Comparison of ENCODE assay signal across 10 cellular contexts in genomic region chr3:124760601-124761000, GRCh38. TPM values are rescaled to one million over a fixed set of nuclear protein-coding genes. Genes with fewer than 3 reads are reported as not detected.
DNase-seq lines count a peak whose midpoint lies in the region; ATAC-seq and TF ChIP-seq lines count a peak whose summit lies in the region.
"Had no signal": no experiment of that assay in that cellular context is flagged by ENCODE, and none has a peak within 500 bp of the region (broad histone marks: within the 10 kb centered on the region; RNA-seq: fewer than 3 reads in every experiment).

No MANE protein-coding gene starts in this region.

- CTCF ChIA-PET in Panc1 (lab: Charles Lee): interaction anchor here (0.6 to 2.7 kb wide), 15 partner anchors 9 to 1437 kb away, joined by 3 to 20 read pairs (median 4); no protein-coding TSS in a partner anchor
- CTCF ChIA-PET in CD4-positive, alpha-beta memory T cell (lab: Charles Lee; ENCODE audit: partially characterized antibody): interaction anchor here (0.7 to 8.9 kb wide), 37 partner anchors 9 to 825 kb away, joined by 3 to 291 read pairs (median 4); no protein-coding TSS in a partner anchor

- H3K9me3 ChIP-seq in Panc1 (ENCODE audit: control insufficient read depth, insufficient read depth, low read depth, low read length) (no peaks in the 10 kb centered on the region), fibroblast of lung (ENCODE audit: control insufficient read depth, insufficient read depth, low read depth, low read length) (no peaks in the 10 kb centered on the region), prostate gland (no peaks in the 10 kb centered on the region)
- no peaks in the 10 kb centered on the region for H3K9me3 ChIP-seq in CD4-positive, alpha-beta memory T cell (ENCODE audit: control insufficient read depth in 1 of 2, low read length in 2 of 2)
- H3K9me3 ChIP-seq: esophagus squamous epithelium had no signal

- peaks cover 3 to 9% (median 4%) of the 10 kb centered on the region in 4 donors for H3K4me1 Mint-ChIP-seq in CD4-positive, alpha-beta memory T cell

- no peaks in the 10 kb centered on the region for H3K79me2 ChIP-seq in fibroblast of lung (ENCODE audit: control insufficient read depth, insufficient read depth, low read length)

- TF ChIP-seq POLR2A in prostate gland (IDR thresholded peaks at IDR 0.05): no peak

- ATAC-seq in Panc1 (0 out of 2 replicates have a peak, but pooled peaks have one; percentile 46), HG02678 (IDR thresholded peaks at IDR 0.05; ENCODE audit: unreplicated experiment) (no peak)

- no peak overlapping the region for H3K27ac ChIP-seq in Panc1 (ENCODE audit: low read length)
- no peak overlapping the region for H3K27ac ChIP-seq in fibroblast of lung (ENCODE audit: insufficient read depth, low read length)
- no peak overlapping the region for H3K27ac ChIP-seq in prostate gland
- no peak overlapping the region for H3K27ac ChIP-seq in CD4-positive, alpha-beta memory T cell (ENCODE audit: low read depth, low read length)

- no peaks in the 10 kb centered on the region for H3K36me3 Mint-ChIP-seq in CD4-positive, alpha-beta memory T cell
- H3K36me3 Mint-ChIP-seq: activated naive CD4-positive, alpha-beta T cell treated with anti-CD3 and anti-CD28 coated beads, Interleukin-2, amount 10 ng/mL, durations not matched to agents 7 days and 5 days had no signal

- H3K4me2 ChIP-seq in fibroblast of lung (ENCODE audit: extremely low read depth, insufficient read depth, low read length): no peak overlapping the region

- 34% methylated on average over 2 of the region's 2 CpGs for WGBS in prostate gland

- POLR2A ChIA-PET in Panc1 (lab: Charles Lee): no interaction called here
- POLR2A ChIA-PET in CD4-positive, alpha-beta memory T cell (lab: Charles Lee; ENCODE audit: partially characterized antibody): interaction anchor here (0.6 to 2.5 kb wide), 2 partner anchors 110 to 141 kb away, joined by 3 to 20 read pairs; no protein-coding TSS in a partner anchor

- H3K27me3 ChIP-seq in Panc1 (ENCODE audit: control insufficient read depth, insufficient read depth, low read length): no peaks in the 10 kb centered on the region
- no peaks in the 10 kb centered on the region for H3K27me3 ChIP-seq in fibroblast of lung (ENCODE audit: control insufficient read depth, insufficient read depth, low read length)
- H3K27me3 ChIP-seq in prostate gland (replicated peaks; ENCODE audit: insufficient read depth): no peaks in the 10 kb centered on the region
- H3K27me3 ChIP-seq in CD4-positive, alpha-beta memory T cell (ENCODE audit: insufficient read depth, low read length): no peaks in the 10 kb centered on the region
- H3K27me3 ChIP-seq: esophagus squamous epithelium had no signal

- peaks cover 7% of the 10 kb centered on the region for H3K4me1 ChIP-seq in Panc1 (ENCODE audit: control insufficient read depth, insufficient read depth, low read length)
- peaks cover 11% of the 10 kb centered on the region for H3K4me1 ChIP-seq in fibroblast of lung (ENCODE audit: control insufficient read depth, extremely low read depth, insufficient read depth, low read length)
- H3K4me1 ChIP-seq in prostate gland (replicated peaks): peaks cover 7% of the 10 kb centered on the region
- peaks cover 5% of the 10 kb centered on the region for H3K4me1 ChIP-seq in CD4-positive, alpha-beta memory T cell (ENCODE audit: insufficient read depth, low read length)

- H3K36me3 ChIP-seq in Panc1 (ENCODE audit: control insufficient read depth, insufficient read depth, low read length): no peaks in the 10 kb centered on the region; the same call in 1 of the 2 replicates
- peaks cover 6% of the 10 kb centered on the region for H3K36me3 ChIP-seq in fibroblast of lung (ENCODE audit: control insufficient read depth, insufficient read depth, low read length)
- no peaks in the 10 kb centered on the region for H3K36me3 ChIP-seq in prostate gland
- no peaks in the 10 kb centered on the region for H3K36me3 ChIP-seq in CD4-positive, alpha-beta memory T cell (ENCODE audit: insufficient read depth, low read length)

- H3K4me3 Mint-ChIP-seq in CD4-positive, alpha-beta memory T cell: no peak overlapping the region
- H3K4me3 Mint-ChIP-seq: activated naive CD4-positive, alpha-beta T cell treated with anti-CD3 and anti-CD28 coated beads, Interleukin-2, amount 10 ng/mL, durations not matched to agents 7 days and 5 days had no signal

- H3K27me3 Mint-ChIP-seq in CD4-positive, alpha-beta memory T cell: no peaks in the 10 kb centered on the region

- H3K4me3 ChIP-seq in Panc1 (ENCODE audit: low read depth in 2 of 2, low read length in 2 of 2) (no peak overlapping the region), fibroblast of lung (replicated peaks in 1 of 4; ENCODE audit: control extremely low read depth in 1 of 4, insufficient read depth in 1 of 4, low read depth in 3 of 4, low read length in 4 of 4) (no peak overlapping the region), prostate gland (no peak overlapping the region)
- H3K4me3 ChIP-seq in CD4-positive, alpha-beta memory T cell (ENCODE audit: low read length in 2 of 2): no peak overlapping the region

- H3K9ac ChIP-seq in fibroblast of lung (ENCODE audit: insufficient read depth, low read length): no peak overlapping the region

- peak overlapping the region in 1 of 7 donors; percentile 70 for H3K27ac Mint-ChIP-seq in CD4-positive, alpha-beta memory T cell
- H3K27ac Mint-ChIP-seq: activated naive CD4-positive, alpha-beta T cell treated with anti-CD3 and anti-CD28 coated beads, Interleukin-2, amount 10 ng/mL, durations not matched to agents 7 days and 5 days had no signal

- TF ChIP-seq CTCF in Panc1 (IDR thresholded peaks at IDR 0.05): no peak
- TF ChIP-seq CTCF in fibroblast of lung (conservative IDR thresholded peaks at IDR 0.05 in 1 of 2, IDR thresholded peaks at IDR 0.05 in 1 of 2; ENCODE audit: low read depth in 1 of 2, low read length in 2 of 2): no peak
- TF ChIP-seq CTCF in prostate gland (IDR thresholded peaks at IDR 0.05): no peak

- no peak overlapping the region for H2AFZ ChIP-seq in fibroblast of lung (ENCODE audit: low read length)

- no TSS peak for BruUV-seq in Panc1 (replicated peaks; lab: Mats Ljungman, UMichigan)

- intact Hi-C loops in Panc1 (cut with micrococcal nuclease; ENCODE audit: unreplicated experiment): loop anchor here (2.0 kb wide), 1 partner anchor 226 kb away; no protein-coding TSS in a partner anchor
- intact Hi-C loops in prostate gland (cut with DNase I): loop anchor here (10.0 kb wide), 1 partner anchor 674 kb away; no protein-coding TSS in a partner anchor
- intact Hi-C loops in CD4-positive, alpha-beta memory T cell (cut with micrococcal nuclease): loop anchor here (10.0 kb wide), 1 partner anchor 384 kb away; no protein-coding TSS in a partner anchor

- in situ Hi-C loops in Panc1 (cut with HindIII; ENCODE audit: low pct_unique_long_range_greater_than_20kb, low sequenced_read_pairs): no loop called here

- DNase-seq in DMS79 treated with DMSO at 0.1 percent for 48 hours (lab: John Stamatoyannopoulos, UW) (peak; percentile 3), DMS79 (lab: John Stamatoyannopoulos, UW) (no peak), Panc1 (ENCODE audit: low read depth, low spot score) (no peak), fibroblast of lung (ENCODE audit: low read depth in 2 of 2) (peak; percentile 61 to 63), prostate gland (ENCODE audit: low spot score) (peak; percentile 51), hippocampal formation (lab: John Stamatoyannopoulos, UW) (no peak)
- DNase-seq in CD4-positive, alpha-beta memory T cell: no peak
- DNase-seq: esophagus squamous epithelium had no signal

- H3K9me3 Mint-ChIP-seq in CD4-positive, alpha-beta memory T cell: no peaks in the 10 kb centered on the region
- H3K9me3 Mint-ChIP-seq: activated naive CD4-positive, alpha-beta T cell treated with anti-CD3 and anti-CD28 coated beads, Interleukin-2, amount 10 ng/mL, durations not matched to agents 7 days and 5 days had no signal

- no peaks in the 10 kb centered on the region for H4K20me1 ChIP-seq in fibroblast of lung (ENCODE audit: control insufficient read depth, extremely low read depth, insufficient read depth, low read length)

RNA-seq across cellular contexts. Expression of gene UMPS, which starts 30.3 kb away (rescaled TPM):
- total RNA-seq in Panc1 (2021; ENCODE audit: unreplicated experiment) (46.0 TPM), fibroblast of lung (21.6 and 23.1 TPM in 2 replicates), prostate gland (10 to 100 TPM; 22.2 to 23.5 TPM)
- 70.0 TPM for polyA plus RNA-seq in Panc1 (2012; ENCODE audit: insufficient read length)
- polyA plus RNA-seq in fibroblast of lung: 25.0 and 34.3 TPM in 2 replicates
- polyA plus RNA-seq in fibroblast of lung (2012): 17.8 and 25.4 TPM in 2 replicates
- 7.5 and 10.1 TPM in 2 replicates for polyA minus RNA-seq in fibroblast of lung (ENCODE audit: low replicate concordance)
- total RNA-seq in CD4-positive, alpha-beta memory T cell: 10 to 100 TPM; 25.5 to 31.5 TPM
- polyA plus RNA-seq in CD4-positive, alpha-beta memory T cell: 10 to 100 TPM; 18.4 to 33.2 TPM

Comparison
In these comparisons a context has a peak if more than half of its experiments do, and no peak if none do; other contexts are left out.
1. DNase-seq: peak in DMS79 treated with DMSO at 0.1 percent for 48 hours (single experiment), fibroblast of lung (2 of 2) and prostate gland (single experiment); none in DMS79 (single experiment), Panc1 (single experiment), hippocampal formation (0 of 2) and CD4-positive, alpha-beta memory T cell (0 of 5).